In genomic region chr2:10407432-10407831, GRCh38 we compare ENCODE assay signal across 12 cellular contexts. TPM values are rescaled to one million over a fixed set of nuclear protein-coding genes. Genes with fewer than 3 reads are reported as not detected.
A peak's percentile ranks its signal among the peaks of the same experiment; 100 is the strongest.
DNase-seq lines count a peak whose midpoint lies in the region; ATAC-seq and TF ChIP-seq lines count a peak whose summit lies in the region.
"Had no signal": no experiment of that assay in that cellular context is flagged by ENCODE, and none has a peak within 500 bp of the region (broad histone marks: within the 10 kb centered on the region; RNA-seq: fewer than 3 reads in every experiment).

No MANE protein-coding gene starts in this region.

- H3K9me3 Mint-ChIP-seq in activated CD8-positive, alpha-beta T cell treated with anti-CD3 and anti-CD28 coated beads for 36 hours, result no peaks in the 10 kb centered on the region

- no peak for TF ChIP-seq POLR2A in upper lobe of left lung (IDR thresholded peaks at IDR 0.05)

- peak overlapping the region; percentile 94 for H3K27ac Mint-ChIP-seq in activated CD8-positive, alpha-beta T cell treated with anti-CD3 and anti-CD28 coated beads for 36 hours
- H3K27ac Mint-ChIP-seq: progenitor cell of endocrine pancreas had no signal

- peaks cover 0 to 2% (median 0%) of the 10 kb centered on the region in 11 donors for H3K9me3 ChIP-seq in heart right ventricle
- H3K9me3 ChIP-seq in liver (ENCODE audit: control insufficient read depth in 4 of 4, low read length in 3 of 4), result no peaks in the 10 kb centered on the region
- no peaks in the 10 kb centered on the region for H3K9me3 ChIP-seq in upper lobe of left lung
- H3K9me3 ChIP-seq in HAP-1, result no peaks in the 10 kb centered on the region

- H3K27me3 Mint-ChIP-seq in activated CD8-positive, alpha-beta T cell treated with anti-CD3 and anti-CD28 coated beads for 36 hours, result no peaks in the 10 kb centered on the region

- POLR2A ChIA-PET in activated CD8-positive, alpha-beta T cell treated with anti-CD3 and anti-CD28 coated beads for 36 hours (lab: Charles Lee), result interaction anchor here (1.1 to 4.3 kb wide), 7 partner anchors 40 to 273 kb away, joined by 3 to 30 read pairs (median 4); partner anchors contain the start of gene ODC1

- peaks cover 20 to 79% (median 59%) of the 10 kb centered on the region in 9 donors for H3K4me1 ChIP-seq in heart right ventricle
- peaks cover 22 to 66% (median 60%) of the 10 kb centered on the region in 4 donors for H3K4me1 ChIP-seq in liver (ENCODE audit: control insufficient read depth in 4 of 4, insufficient read depth in 4 of 4, low read length in 3 of 4)
- H3K4me1 ChIP-seq in upper lobe of left lung, result peaks cover 59 to 67% (median 65%) of the 10 kb centered on the region in 4 donors
- H3K4me1 ChIP-seq in HAP-1, result no peaks in the 10 kb centered on the region

- CTCF ChIA-PET in activated CD8-positive, alpha-beta T cell treated with anti-CD3 and anti-CD28 coated beads for 36 hours (lab: Charles Lee), result interaction anchor here (0.8 to 6.6 kb wide), 23 partner anchors 8 to 335 kb away, joined by 3 to 135 read pairs (median 19); partner anchors contain the start of genes HPCAL1 and ODC1

- H3K36me3 ChIP-seq in heart right ventricle, result peaks cover 0 to 4% (median 0%) of the 10 kb centered on the region in 9 donors
- peaks cover 0 to under 1% (median 0%) of the 10 kb centered on the region in 4 donors for H3K36me3 ChIP-seq in liver (ENCODE audit: control insufficient read depth in 4 of 4, insufficient read depth in 3 of 4, low read depth in 1 of 4, low read length in 3 of 4)
- peaks cover 0 to 18% (median 10%) of the 10 kb centered on the region in 4 donors for H3K36me3 ChIP-seq in upper lobe of left lung
- H3K36me3 ChIP-seq in HAP-1 (replicated peaks), result no peaks in the 10 kb centered on the region

- H3K4me3 Mint-ChIP-seq in activated CD8-positive, alpha-beta T cell treated with anti-CD3 and anti-CD28 coated beads for 36 hours, result peak overlapping the region; percentile 57
- H3K4me3 Mint-ChIP-seq: dendritic cell treated with granulocyte-macrophage colony-stimulating factor and Interleukin-4, amounts not matched to agents 40 ng/mL and 50 ng/mL, for 4 days had no signal

- TF ChIP-seq EP300 in upper lobe of left lung (IDR thresholded peaks at IDR 0.05), result no peak

- H3K27me3 ChIP-seq in heart right ventricle (no peaks in the 10 kb centered on the region), liver (ENCODE audit: control insufficient read depth in 4 of 4, insufficient read depth in 4 of 4, low read length in 3 of 4) (no peaks in the 10 kb centered on the region), upper lobe of left lung (no peaks in the 10 kb centered on the region), HAP-1 (ENCODE audit: low read depth) (no peaks in the 10 kb centered on the region)

- intact Hi-C loops in heart right ventricle (cut with DNase I), result loop anchor here in 7 of 10 donors (2.0 to 10.0 kb wide), 10 partner anchors 75 to 285 kb away; partner anchors contain the start of genes HPCAL1 (in 4 of the 7) and RRM2 (in 3 of the 7)
- intact Hi-C loops in left cardiac atrium (cut with DNase I), result loop anchor here (5.0 kb wide), 2 partner anchors 80 to 105 kb away; partner anchors contain the start of gene HPCAL1 (in 1 of the 2)
- intact Hi-C loops in activated CD8-positive, alpha-beta T cell treated with anti-CD3 and anti-CD28 coated beads for 36 hours (cut with micrococcal nuclease), result no loop called here

- DNase-seq in heart right ventricle (no peak), left cardiac atrium (no peak), upper lobe of left lung (no peak), HAP-1 (ENCODE audit: low spot score in 2 of 2) (no peak)
- DNase-seq in activated CD8-positive, alpha-beta T cell treated with anti-CD3 and anti-CD28 coated beads for 36 hours, result no peak
- DNase-seq: NCI-H1436 treated with DMSO at 0.1 percent for 48 hours, SHP77 treated with DMSO at 0.1 percent for 48 hours had no signal

- TF ChIP-seq CTCF in heart right ventricle (IDR thresholded peaks at IDR 0.05) (no peak), liver (IDR thresholded peaks at IDR 0.05; ENCODE audit: low read depth, low read length, missing input control) (no peak), upper lobe of left lung (IDR thresholded peaks at IDR 0.05) (no peak)
- TF ChIP-seq CTCF in activated CD8-positive, alpha-beta T cell treated with anti-CD3 and anti-CD28 coated beads for 36 hours (IDR thresholded peaks at IDR 0.05), result no peak

- H3K4me1 Mint-ChIP-seq in activated CD8-positive, alpha-beta T cell treated with anti-CD3 and anti-CD28 coated beads for 36 hours (ENCODE audit: low read depth), result peaks cover 66% of the 10 kb centered on the region

- H3K27ac ChIP-seq in heart right ventricle (peak overlapping the region in 9 of 10 donors; percentile 10 to 87 (median 60)), liver (ENCODE audit: low read depth in 1 of 2, low read length in 2 of 2) (peak overlapping the region; percentile 90 to 92), upper lobe of left lung (peak overlapping the region; percentile 83 to 90 (median 87))

- H3K36me3 Mint-ChIP-seq in activated CD8-positive, alpha-beta T cell treated with anti-CD3 and anti-CD28 coated beads for 36 hours (ENCODE audit: low read depth), result peaks cover 51% of the 10 kb centered on the region

- peak overlapping the region; percentile 2 to 4 for H3K9ac ChIP-seq in liver (ENCODE audit: low read depth in 1 of 2, low read length in 2 of 2)

- H3K4me3 ChIP-seq in heart right ventricle, result no peak overlapping the region
- no peak overlapping the region for H3K4me3 ChIP-seq in liver (ENCODE audit: low read depth in 1 of 3, low read length in 3 of 3)
- H3K4me3 ChIP-seq in upper lobe of left lung, result no peak overlapping the region
- no peak overlapping the region for H3K4me3 ChIP-seq in HAP-1

- in situ Hi-C loops in HAP-1 (cut with MboI; ENCODE audit: low sequenced_read_pairs), result no loop called here

- no peak for ATAC-seq in heart right ventricle
- no peak for ATAC-seq in left cardiac atrium
- no peak for ATAC-seq in activated CD8-positive, alpha-beta T cell treated with anti-CD3 and anti-CD28 coated beads for 36 hours
- ATAC-seq in upper lobe of left lung (ENCODE audit: low FRiP score in 2 of 2), result no peak
- ATAC-seq in HG03571 (IDR thresholded peaks at IDR 0.05; ENCODE audit: unreplicated experiment), result no peak
- ATAC-seq in GM19351 (IDR thresholded peaks at IDR 0.05; ENCODE audit: unreplicated experiment), result no peak

- no peak for TF ChIP-seq RAD21 in liver (IDR thresholded peaks at IDR 0.05)

- WGBS in heart right ventricle, 2 donors, result 79 to 89% methylated on average over 4 of the region's 4 CpGs
- 81% methylated on average over 4 of the region's 4 CpGs for WGBS in liver
- 73 to 76% methylated on average over 4 of the region's 4 CpGs for WGBS in upper lobe of left lung, 2 donors

TF ChIP-seq in liver, 16 proteins besides CTCF, POLR2A, EP300 and RAD21 (continues in another document):
- TF ChIP-seq NR2F2 (IDR thresholded peaks at IDR 0.05), result no peak
- TF ChIP-seq YY1 (IDR thresholded peaks at IDR 0.05), result no peak
- no peak for TF ChIP-seq HNF4A (conservative IDR thresholded peaks at IDR 0.05)
- TF ChIP-seq FOXA2 (IDR thresholded peaks at IDR 0.05), result no peak
- no peak for TF ChIP-seq TAF1 (conservative IDR thresholded peaks at IDR 0.05)
- TF ChIP-seq RXRA (IDR thresholded peaks at IDR 0.05), result no peak
- TF ChIP-seq SP1 (IDR thresholded peaks at IDR 0.05), result no peak
- no peak for TF ChIP-seq MAX (IDR thresholded peaks at IDR 0.05)
- no peak for TF ChIP-seq REST (IDR thresholded peaks at IDR 0.05)
- no peak for TF ChIP-seq GABPA (IDR thresholded peaks at IDR 0.05 in 1 of 2, conservative IDR thresholded peaks at IDR 0.05 in 1 of 2)
- no peak for TF ChIP-seq EGR1 (IDR thresholded peaks at IDR 0.05; ENCODE audit: low read depth in 2 of 2)
- no peak for TF ChIP-seq FOXA1 (IDR thresholded peaks at IDR 0.05)
- TF ChIP-seq ATF3 (IDR thresholded peaks at IDR 0.05), result no peak
- no peak for TF ChIP-seq JUND (IDR thresholded peaks at IDR 0.05)
- no peak for TF ChIP-seq HNF4G (IDR thresholded peaks at IDR 0.05)

RNA-seq across cellular contexts. Expression of gene ODC1, which starts 40.7 kb away (rescaled TPM):
- 10 to 100 TPM; 25.4 to 92.8 (median 56.0) TPM for total RNA-seq in heart right ventricle
- 10 to 100 TPM in 1 of 2 donors, 1 to 10 TPM in 1; 4.1 to 81.9 TPM for polyA plus RNA-seq in heart right ventricle
- 10 to 100 TPM; 26.7 to 40.5 TPM for total RNA-seq in left cardiac atrium
- 100 to 1,000 TPM; 180 to 181 TPM for total RNA-seq in activated CD8-positive, alpha-beta T cell treated with anti-CD3 and anti-CD28 coated beads for 36 hours
- 10 to 100 TPM; 45.3 to 75.8 TPM for total RNA-seq in liver
- 10 to 100 TPM in 1 of 2 donors, 1 to 10 TPM in 1; 8.3 to 50.9 TPM for polyA plus RNA-seq in liver
- total RNA-seq in upper lobe of left lung, result 100 to 1,000 TPM in 1 of 6 donors, 10 to 100 TPM in 4, 1 to 10 TPM in 1; 3.1 to 223 (median 46.0) TPM
